ENCODE assay signal across 36 cellular contexts in the genomic region with DNA sequence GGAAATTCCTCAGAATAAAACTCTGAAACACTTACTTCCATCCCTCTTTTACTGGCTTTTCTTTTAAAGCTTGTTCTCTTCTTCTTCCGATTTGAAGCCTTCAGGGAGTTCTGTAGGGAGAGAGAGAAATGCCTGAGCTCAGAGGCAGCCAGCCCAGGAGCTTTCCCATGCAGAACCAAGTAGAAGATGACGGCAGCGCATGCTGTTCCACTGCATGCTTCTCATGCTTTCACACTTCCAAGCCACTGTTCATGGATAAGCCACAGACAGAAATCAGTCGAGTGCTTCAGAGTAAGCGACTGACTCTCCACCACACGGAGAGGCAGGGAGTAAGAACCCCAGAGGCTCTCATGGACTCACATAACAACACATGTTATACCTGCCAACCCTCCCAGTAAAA.
A peak's percentile ranks its signal among the peaks of the same experiment; 100 is the strongest.
DNase-seq lines count a peak whose midpoint lies in the region; ATAC-seq, FAIRE-seq and TF ChIP-seq lines count a peak whose summit lies in the region.
"Had no signal": no experiment of that assay in that cellular context is flagged by ENCODE, and none has a peak within 500 bp of the region (broad histone marks: within the 10 kb centered on the region; RNA-seq: fewer than 3 reads in every experiment).

No MANE protein-coding gene starts in this region.

- H2BK120ac ChIP-seq in trophoblast cell (ENCODE audit: insufficient read depth, low read length, poor library complexity), result no peak overlapping the region

- H4K91ac ChIP-seq in trophoblast cell (ENCODE audit: low read depth, low read length), result no peak overlapping the region

- H4K20me1 ChIP-seq in PC-9 (ENCODE audit: insufficient read depth) (no peaks in the 10 kb centered on the region), osteoblast (ENCODE audit: insufficient read depth, low read length) (no peaks in the 10 kb centered on the region)

- intact Hi-C loops in PC-9 (cut with micrococcal nuclease; ENCODE audit: unreplicated experiment), result no loop called here
- intact Hi-C loops in activated T-helper 1 cell treated with anti-CD3 and anti-CD28 coated beads, Interleukin-12 subunit alpha, Interleukin-12 subunit beta, Interleukin-2, Interleukin-4 antibody, amounts not matched to agents 30 ng/mL and 10 ng/mL and 1 ng/mL, durations not matched to agents 14 hours and 24 hours and 36 hours (cut with micrococcal nuclease), result no loop called here

- no peaks in the 10 kb centered on the region for H3K36me3 ChIP-seq in brain microvascular endothelial cell (replicated peaks)
- H3K36me3 ChIP-seq in trophoblast cell (ENCODE audit: control insufficient read depth in 1 of 2, insufficient read depth in 2 of 2, low read length in 2 of 2), result no peaks in the 10 kb centered on the region
- no peaks in the 10 kb centered on the region for H3K36me3 ChIP-seq in PC-9 (ENCODE audit: low read depth)
- H3K36me3 ChIP-seq in osteoblast (ENCODE audit: insufficient read depth, low read length), result no peaks in the 10 kb centered on the region
- H3K36me3 ChIP-seq: colonic mucosa, heart right ventricle, neural progenitor cell, SJCRH30 had no signal

- H3K4me2 ChIP-seq in trophoblast cell (ENCODE audit: low read length) (no peak overlapping the region), PC-9 (no peak overlapping the region), osteoblast (ENCODE audit: insufficient read depth, low read length) (no peak overlapping the region)
- H3K4me2 ChIP-seq: neural progenitor cell had no signal

- no peaks in the 10 kb centered on the region for H3K4me1 Mint-ChIP-seq in activated T-helper 1 cell treated with anti-CD3 and anti-CD28 coated beads, Interleukin-12 subunit alpha, Interleukin-12 subunit beta, Interleukin-2, Interleukin-4 antibody, amounts not matched to agents 30 ng/mL and 10 ng/mL and 1 ng/mL, durations not matched to agents 14 hours and 24 hours and 36 hours (ENCODE audit: low read depth)

- H3K4me3 ChIP-seq in brain microvascular endothelial cell (ENCODE audit: low read depth, low read length), result no peak overlapping the region
- H3K4me3 ChIP-seq in trophoblast cell (ENCODE audit: low read depth, low read length), result no peak overlapping the region
- no peak overlapping the region for H3K4me3 ChIP-seq in PC-9
- no peak overlapping the region for H3K4me3 ChIP-seq in osteoblast (ENCODE audit: insufficient read depth, low read length)
- H3K4me3 ChIP-seq: colonic mucosa, heart right ventricle, neural progenitor cell, SJCRH30 had no signal

- H3F3A ChIP-seq in PC-9 (ENCODE audit: insufficient read depth, low read depth), result no peaks in the 10 kb centered on the region

- POLR2A ChIA-PET in PC-9 (lab: Charles Lee; ENCODE audit: unreplicated experiment), result no interaction called here

- H3K23ac ChIP-seq in trophoblast cell (ENCODE audit: low read length), result no peak overlapping the region

- no peak overlapping the region for H3K4ac ChIP-seq in trophoblast cell (ENCODE audit: low read depth, low read length)

- H3K27me3 ChIP-seq in brain microvascular endothelial cell (replicated peaks) (no peaks in the 10 kb centered on the region), trophoblast cell (ENCODE audit: insufficient read depth, low read length) (no peaks in the 10 kb centered on the region), PC-9 (ENCODE audit: insufficient read depth, low read depth) (peaks cover 62% of the 10 kb centered on the region), osteoblast (ENCODE audit: insufficient read depth, low read length) (no peaks in the 10 kb centered on the region)
- H3K27me3 ChIP-seq: colonic mucosa, neural progenitor cell had no signal

- H3K36me3 Mint-ChIP-seq in activated T-helper 1 cell treated with anti-CD3 and anti-CD28 coated beads, Interleukin-12 subunit alpha, Interleukin-12 subunit beta, Interleukin-2, Interleukin-4 antibody, amounts not matched to agents 30 ng/mL and 10 ng/mL and 1 ng/mL, durations not matched to agents 14 hours and 24 hours and 36 hours (ENCODE audit: low read depth), result no peaks in the 10 kb centered on the region
- H3K36me3 Mint-ChIP-seq: neural progenitor cell, type B pancreatic cell had no signal

- peaks cover 2% of the 10 kb centered on the region for H3K27me3 Mint-ChIP-seq in activated T-helper 1 cell treated with anti-CD3 and anti-CD28 coated beads, Interleukin-12 subunit alpha, Interleukin-12 subunit beta, Interleukin-2, Interleukin-4 antibody, amounts not matched to agents 30 ng/mL and 10 ng/mL and 1 ng/mL, durations not matched to agents 14 hours and 24 hours and 36 hours (ENCODE audit: insufficient read depth)

- H2BK12ac ChIP-seq in trophoblast cell (ENCODE audit: low read length), result no peak overlapping the region

- H3K9me3 ChIP-seq in trophoblast cell (ENCODE audit: insufficient read depth, low read depth, low read length) (no peaks in the 10 kb centered on the region), PC-9 (ENCODE audit: insufficient read depth, low read depth) (no peaks in the 10 kb centered on the region), osteoblast (ENCODE audit: low read depth, low read length) (no peaks in the 10 kb centered on the region)
- H3K9me3 ChIP-seq: colonic mucosa, heart right ventricle, SJCRH30 had no signal

- H2AFZ ChIP-seq in trophoblast cell (ENCODE audit: insufficient read depth, low read length, poor library complexity) (no peak overlapping the region), PC-9 (no peak overlapping the region), osteoblast (ENCODE audit: low read length) (no peak overlapping the region)
- H2AFZ ChIP-seq: neural progenitor cell had no signal

- H3K27ac Mint-ChIP-seq in activated T-helper 1 cell treated with anti-CD3 and anti-CD28 coated beads, Interleukin-12 subunit alpha, Interleukin-12 subunit beta, Interleukin-2, Interleukin-4 antibody, amounts not matched to agents 30 ng/mL and 10 ng/mL and 1 ng/mL, durations not matched to agents 14 hours and 24 hours and 36 hours, result no peak overlapping the region
- H3K27ac Mint-ChIP-seq: activated CD8-positive, alpha-beta T cell treated with anti-CD3 and anti-CD28 coated beads, Interleukin-2, amount 10 ng/mL, durations not matched to agents 7 days and 5 days; activated T-helper 2 cell treated with anti-CD3 and anti-CD28 coated beads, Interferon-gamma antibody, Interleukin-2, Interleukin-4, amounts not matched to agents 10 μg/mL and 5 μg/mL and 100 μg/mL, durations not matched to agents 14 hours and 24 hours and 36 hours; neural progenitor cell; progenitor cell of endocrine pancreas; type B pancreatic cell had no signal

- BruUV-seq in PC-9 (replicated peaks; lab: Mats Ljungman, UMichigan), result no TSS peak

- no peak overlapping the region for H3K4me3 Mint-ChIP-seq in activated T-helper 1 cell treated with anti-CD3 and anti-CD28 coated beads, Interleukin-12 subunit alpha, Interleukin-12 subunit beta, Interleukin-2, Interleukin-4 antibody, amounts not matched to agents 30 ng/mL and 10 ng/mL and 1 ng/mL, durations not matched to agents 14 hours and 24 hours and 36 hours
- H3K4me3 Mint-ChIP-seq: activated CD8-positive, alpha-beta T cell treated with anti-CD3 and anti-CD28 coated beads, Interleukin-2, amount 10 ng/mL, durations not matched to agents 7 days and 5 days; neural progenitor cell; type B pancreatic cell had no signal

- DNase-seq in GM12892 (ENCODE audit: insufficient read length) (no peak), brain microvascular endothelial cell (peak; percentile 50), glomerular visceral epithelial cell (ENCODE audit: extremely low spot score) (peak; percentile 68), trophoblast cell (peak; percentile 66 to 77), PC-9 (no peak), osteoblast (ENCODE audit: insufficient read length, low spot score, missing footprints) (no peak)
- no peak for DNase-seq in activated T-helper 1 cell treated with anti-CD3 and anti-CD28 coated beads, Interleukin-12 subunit alpha, Interleukin-12 subunit beta, Interleukin-2, Interleukin-4 antibody, amounts not matched to agents 30 ng/mL and 10 ng/mL and 1 ng/mL, durations not matched to agents 14 hours and 24 hours and 36 hours (ENCODE audit: low spot score)
- DNase-seq: activated CD4-positive, alpha-beta T cell treated with anti-CD3 and anti-CD28 coated beads for 4 hours; activated CD8-positive, alpha-beta T cell treated with anti-CD3 and anti-CD28 coated beads, Interleukin-2, amount 10 ng/mL, durations not matched to agents 7 days and 5 days; activated naive CD4-positive, alpha-beta T cell treated with anti-CD3 and anti-CD28 coated beads, Interleukin-2, amount 50 U/mL, for 16 hours; amygdala; colonic mucosa; COR-L47; effector CD8-positive, alpha-beta T cell; foreskin keratinocyte; heart right ventricle; left colon; NCI-H1048; NCI-H1694; NCI-H446; NCI-H774; SJCRH30; stimulated activated CD4-positive, alpha-beta T cell treated with anti-CD3 and anti-CD28 coated beads, Interleukin-15, amount 100 ng/mL, for 24 hours; stimulated activated CD4-positive, alpha-beta T cell treated with anti-CD3 and anti-CD28 coated beads, Interleukin-4, amount 100 ng/mL, for 4 hours; SW 1271; T-helper 9 cell had no signal

- TF ChIP-seq CTCF in brain microvascular endothelial cell (IDR thresholded peaks at IDR 0.05; ENCODE audit: low read depth, low read length, missing control alignments) (no peak), PC-9 (conservative IDR thresholded peaks at IDR 0.05) (no peak), osteoblast (IDR thresholded peaks at IDR 0.05; ENCODE audit: extremely low read depth, low read depth, low read length) (no peak)

- CTCF ChIA-PET in PC-9 (lab: Charles Lee), result no interaction called here

- no peak overlapping the region for H3K27ac ChIP-seq in brain microvascular endothelial cell
- no peak overlapping the region for H3K27ac ChIP-seq in trophoblast cell (ENCODE audit: low read depth, low read length)
- no peak overlapping the region for H3K27ac ChIP-seq in PC-9
- H3K27ac ChIP-seq in osteoblast (ENCODE audit: low read depth, low read length), result no peak overlapping the region
- H3K27ac ChIP-seq: C4-2B, colonic mucosa, foreskin keratinocyte, heart right ventricle, neural progenitor cell, SJCRH30, VCaP had no signal

- no peak overlapping the region for H3K18ac ChIP-seq in trophoblast cell (ENCODE audit: low read length)

- no peaks in the 10 kb centered on the region for H3K4me1 ChIP-seq in trophoblast cell (ENCODE audit: control insufficient read depth in 1 of 2, insufficient read depth in 2 of 2, low read length in 2 of 2)
- no peaks in the 10 kb centered on the region for H3K4me1 ChIP-seq in PC-9 (replicated peaks; ENCODE audit: insufficient read depth)
- no peaks in the 10 kb centered on the region for H3K4me1 ChIP-seq in osteoblast (ENCODE audit: insufficient read depth, low read length)
- H3K4me1 ChIP-seq: colonic mucosa, foreskin keratinocyte, heart right ventricle, SJCRH30 had no signal

- no peak overlapping the region for H3K14ac ChIP-seq in trophoblast cell (ENCODE audit: low read length)

- H3K9me3 Mint-ChIP-seq in activated T-helper 1 cell treated with anti-CD3 and anti-CD28 coated beads, Interleukin-12 subunit alpha, Interleukin-12 subunit beta, Interleukin-2, Interleukin-4 antibody, amounts not matched to agents 30 ng/mL and 10 ng/mL and 1 ng/mL, durations not matched to agents 14 hours and 24 hours and 36 hours, result no peaks in the 10 kb centered on the region
- H3K9me3 Mint-ChIP-seq: activated T-helper 2 cell treated with anti-CD3 and anti-CD28 coated beads, Interferon-gamma antibody, Interleukin-2, Interleukin-4, amounts not matched to agents 10 μg/mL and 5 μg/mL and 100 μg/mL, durations not matched to agents 14 hours and 24 hours and 36 hours; neural progenitor cell; type B pancreatic cell had no signal

- H2BK5ac ChIP-seq in trophoblast cell (ENCODE audit: low read depth, low read length, poor library complexity), result no peak overlapping the region

- H3K79me1 ChIP-seq in trophoblast cell (ENCODE audit: low read length), result no peaks in the 10 kb centered on the region

- TF ChIP-seq POLR2A in GM12892 (IDR thresholded peaks at IDR 0.05; ENCODE audit: low read depth, low read length), result no peak

- in situ Hi-C loops in brain microvascular endothelial cell (cut with HindIII; ENCODE audit: low pct_ligation_motif_present, low sequenced_read_pairs), result loop anchor here (25.0 kb wide), 1 partner anchor 403 kb away; the partner anchor contains the start of gene CREB3L2

- no peak for ATAC-seq in GM19452 (IDR thresholded peaks at IDR 0.05; ENCODE audit: unreplicated experiment)
- ATAC-seq: activated CD8-positive, alpha-beta T cell treated with anti-CD3 and anti-CD28 coated beads, Interleukin-2, amount 10 ng/mL, durations not matched to agents 7 days and 5 days; foreskin keratinocyte; left colon had no signal

- no peaks in the 10 kb centered on the region for H3K9me2 ChIP-seq in PC-9 (ENCODE audit: insufficient read depth)

- H2AK5ac ChIP-seq in trophoblast cell (ENCODE audit: low read length), result no peak overlapping the region

- no peak overlapping the region for H3K9ac ChIP-seq in trophoblast cell (ENCODE audit: low read length)
- H3K9ac ChIP-seq: neural progenitor cell had no signal

- no peak overlapping the region for H4K12ac ChIP-seq in trophoblast cell (ENCODE audit: low read depth, low read length)

- H3K79me2 ChIP-seq in trophoblast cell (ENCODE audit: control insufficient read depth, insufficient read depth, low read length, poor library complexity), result no peaks in the 10 kb centered on the region
- no peaks in the 10 kb centered on the region for H3K79me2 ChIP-seq in PC-9 (ENCODE audit: low read depth)
- H3K79me2 ChIP-seq in osteoblast (ENCODE audit: insufficient read depth, low read length), result no peaks in the 10 kb centered on the region

- H4K8ac ChIP-seq in trophoblast cell (ENCODE audit: low read depth, low read length), result no peak overlapping the region

- FAIRE-seq in GM12892 (lab: Jason Lieb, UNC), result peak; percentile 5
- FAIRE-seq: bronchial epithelial cell, GM12891, RCC 7860 had no signal

- WGBS in trophoblast cell (ENCODE audit: extremely low coverage, insufficient coverage, insufficient read length), result no CpG with 5 or more reads among the region's 6 CpGs

Comparison
In these comparisons a context has a peak if more than half of its experiments do, and no peak if none do; other contexts are left out.
1. DNase-seq: peak in brain microvascular endothelial cell (single experiment), glomerular visceral epithelial cell (single experiment) and trophoblast cell (2 of 2); none in GM12892 (single experiment), PC-9 (0 of 2), activated T-helper 1 cell treated with anti-CD3 and anti-CD28 coated beads, Interleukin-12 subunit alpha, Interleukin-12 subunit beta, Interleukin-2, Interleukin-4 antibody, amounts not matched to agents 30 ng/mL and 10 ng/mL and 1 ng/mL, durations not matched to agents 14 hours and 24 hours and 36 hours (single experiment) and osteoblast (single experiment).